8 cellular contexts compared by ENCODE assay signal in the genomic region with DNA sequence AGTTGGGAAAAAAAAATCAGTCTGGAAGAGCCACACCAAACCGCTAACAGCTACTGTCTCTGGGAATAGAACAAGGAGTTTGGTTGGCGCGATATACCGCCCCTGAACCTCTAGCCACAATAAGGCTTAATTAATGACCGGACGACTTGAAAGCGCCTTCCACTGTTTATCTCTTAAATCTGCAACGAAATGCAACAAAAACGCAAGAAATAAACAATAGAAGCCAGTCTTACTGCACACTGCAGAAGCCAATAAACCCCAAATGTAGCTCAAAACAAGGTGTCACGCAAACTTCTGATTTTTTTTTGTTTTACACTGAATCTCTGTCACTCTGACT. TPM values are rescaled to one million over a fixed set of nuclear protein-coding genes. Genes with fewer than 3 reads are reported as not detected.
DNase-seq lines count a peak whose midpoint lies in the region; ATAC-seq and TF ChIP-seq lines count a peak whose summit lies in the region.

No MANE protein-coding gene starts in this region.

- H3K9me3 Mint-ChIP-seq in CD4-positive, CD25-positive, alpha-beta regulatory T cell: peaks cover 0 to 4% (median 0%) of the 10 kb centered on the region in 7 donors
- H3K9me3 Mint-ChIP-seq in chondrocyte (ENCODE audit: low read depth): no peaks in the 10 kb centered on the region

- peak overlapping the region; percentile 66 for H3K56ac ChIP-seq in IMR-90 (ENCODE audit: extremely low read depth, insufficient read depth, low read length)

- peak overlapping the region; percentile 50 for H4K91ac ChIP-seq in IMR-90 (ENCODE audit: insufficient read depth, low read depth, low read length)

- H3K27me3 Mint-ChIP-seq in CD4-positive, CD25-positive, alpha-beta regulatory T cell: no peaks in the 10 kb centered on the region
- no peaks in the 10 kb centered on the region for H3K27me3 Mint-ChIP-seq in chondrocyte (ENCODE audit: low read depth)

- WGBS in IMR-90 (ENCODE audit: extremely low coverage in 2 of 2, insufficient read length in 1 of 2), 2 experiments: 0% methylated on average over 2 of the region's 10 CpGs; no CpG with 5 or more reads in 1 of the 2 experiments
- 29 to 33% methylated on average over 7 to 8 of the region's 10 CpGs for WGBS in mesodermal cell (ENCODE audit: insufficient coverage in 2 of 2), 2 experiments

- peaks cover 8% of the 10 kb centered on the region; the same call in 1 of the 2 replicates for H4K20me1 ChIP-seq in IMR-90 (ENCODE audit: insufficient read depth, low read length)

- DNase-seq in CD4-positive, CD25-positive, alpha-beta regulatory T cell: no peak
- DNase-seq in IMR-90 (no peak), chondrocyte (ENCODE audit: low spot score) (no peak)
- DNase-seq in stimulated activated naive CD4-positive, alpha-beta T cell (lab: John Stamatoyannopoulos, UW): no peak

- H3K18ac ChIP-seq in IMR-90 (ENCODE audit: low read depth, low read length): peak overlapping the region; percentile 5; the same call in 1 of the 2 replicates

- H2BK15ac ChIP-seq in IMR-90 (ENCODE audit: low read depth, low read length): no peak overlapping the region

- POLR2A ChIA-PET in IMR-90 (lab: Charles Lee; ENCODE audit: unreplicated experiment): interaction anchor here (0.6 to 3.2 kb wide), 18 partner anchors 11 to 1173 kb away, joined by 3 to 30 read pairs (median 4); a partner anchor contains a TSS

- no peaks in the 10 kb centered on the region for H3K27me3 ChIP-seq in CD4-positive, CD25-positive, alpha-beta regulatory T cell (ENCODE audit: control insufficient read depth, insufficient read depth, low read length)
- no peaks in the 10 kb centered on the region for H3K27me3 ChIP-seq in IMR-90 (ENCODE audit: control insufficient read depth, insufficient read depth, low read length)

- peak overlapping the region; percentile 65 for H3K4ac ChIP-seq in IMR-90 (ENCODE audit: low read depth, low read length)

- no peaks in the 10 kb centered on the region for H3K36me3 Mint-ChIP-seq in CD4-positive, CD25-positive, alpha-beta regulatory T cell
- H3K36me3 Mint-ChIP-seq in chondrocyte (ENCODE audit: low read depth): peaks cover 10% of the 10 kb centered on the region

- H2AK5ac ChIP-seq in IMR-90 (ENCODE audit: low read depth, low read length): peak overlapping the region; percentile 87; the same call in 1 of the 2 replicates

- H2BK5ac ChIP-seq in IMR-90 (ENCODE audit: low read depth, low read length, poor library complexity, severe bottlenecking): peak overlapping the region; percentile 99

- peak overlapping the region; percentile 58; the same call in 1 of the 2 replicates for H3K23ac ChIP-seq in IMR-90 (ENCODE audit: low read depth, low read length)

- peaks cover 2 to 4% of the 10 kb centered on the region in 2 experiments; a peak in 1 of 4 replicates for H3K79me1 ChIP-seq in IMR-90 (ENCODE audit: low read depth in 1 of 2, low read length in 2 of 2)

- peak overlapping the region; percentile 11 for H3K14ac ChIP-seq in IMR-90 (replicated peaks; ENCODE audit: low read depth, low read length)

- ATAC-seq in CD4-positive, CD25-positive, alpha-beta regulatory T cell (ENCODE audit: low read depth in 2 of 2): no peak
- ATAC-seq in IMR-90 (ENCODE audit: low read depth) (peak; percentile 34), HG03565 (IDR thresholded peaks at IDR 0.05; ENCODE audit: unreplicated experiment) (no peak), HG02642 (IDR thresholded peaks at IDR 0.05; ENCODE audit: poor library complexity, unreplicated experiment) (no peak), HG02759 (IDR thresholded peaks at IDR 0.05; ENCODE audit: unreplicated experiment) (no peak)

- no peak for TF ChIP-seq CTCF in IMR-90 (conservative IDR thresholded peaks at IDR 0.05; ENCODE audit: low read depth, low read length)
- TF ChIP-seq CTCF in chondrocyte (IDR thresholded peaks at IDR 0.05): peak; percentile 58

- peak overlapping the region; percentile 100 for H3K27ac Mint-ChIP-seq in CD4-positive, CD25-positive, alpha-beta regulatory T cell
- peak overlapping the region; percentile 99 for H3K27ac Mint-ChIP-seq in chondrocyte (ENCODE audit: unreplicated experiment)

- H2BK20ac ChIP-seq in IMR-90 (ENCODE audit: low read depth, low read length): 0 out of 2 replicates have a peak overlapping the region, but pooled peaks have one; percentile 8

- in situ Hi-C loops in IMR-90 (cut with MboI; ENCODE audit: low sequenced_read_pairs): no loop called here

- H3K4me1 Mint-ChIP-seq in CD4-positive, CD25-positive, alpha-beta regulatory T cell: peaks cover 21 to 56% (median 37%) of the 10 kb centered on the region in 4 donors
- H3K4me1 Mint-ChIP-seq in chondrocyte (ENCODE audit: low read depth): peaks cover 38% of the 10 kb centered on the region

- no peaks in the 10 kb centered on the region for H3K36me3 ChIP-seq in CD4-positive, CD25-positive, alpha-beta regulatory T cell (ENCODE audit: control insufficient read depth, insufficient read depth, low read length)
- no peaks in the 10 kb centered on the region for H3K36me3 ChIP-seq in IMR-90 (ENCODE audit: control insufficient read depth, insufficient read depth, low read length)
- peaks cover 21% of the 10 kb centered on the region for H3K36me3 ChIP-seq in mesodermal cell (ENCODE audit: control insufficient read depth, insufficient read depth, low read length)

- peak overlapping the region; percentile 1; the same call in 1 of the 2 replicates for H4K5ac ChIP-seq in IMR-90 (ENCODE audit: low read depth, low read length)

- peak overlapping the region; percentile 94 for H2AK9ac ChIP-seq in IMR-90 (replicated peaks; ENCODE audit: low read depth, low read length, poor library complexity)

- peak overlapping the region; percentile 37; the same call in 1 of the 2 replicates for H3K9ac ChIP-seq in IMR-90 (ENCODE audit: low read depth, low read length)

- no TSS peak for BruUV-seq in IMR-90 (replicated peaks; lab: Mats Ljungman, UMichigan)

- peak overlapping the region; percentile 92 to 97 (median 94) for H3K4me3 Mint-ChIP-seq in CD4-positive, CD25-positive, alpha-beta regulatory T cell
- H3K4me3 Mint-ChIP-seq in chondrocyte (ENCODE audit: unreplicated experiment): peak overlapping the region; percentile 67

- intact Hi-C loops in IMR-90 (cut with micrococcal nuclease): loop anchor here (2.0 kb wide), 1 partner anchor 20 kb away; no protein-coding TSS in a partner anchor

- TF ChIP-seq RAD21 in IMR-90 (IDR thresholded peaks at IDR 0.05; ENCODE audit: low read length): no peak

- peaks cover 3% of the 10 kb centered on the region; the same call in 1 of the 2 replicates for H3K9me1 ChIP-seq in IMR-90 (ENCODE audit: insufficient read depth, low read length)

- H2AFZ ChIP-seq in IMR-90 (replicated peaks; ENCODE audit: low read length, poor library complexity): peak overlapping the region; percentile 81

- CTCF ChIA-PET in IMR-90 (lab: Yijun Ruan, JAX): interaction anchor here (0.6 to 1.9 kb wide), 4 partner anchors 8 to 25 kb away, joined by 3 to 8 read pairs (median 4); a partner anchor contains a TSS

- peak overlapping the region in 1 of 2 experiments; percentile 75; a peak in 1 of 4 replicates for H4K8ac ChIP-seq in IMR-90 (ENCODE audit: low read depth in 2 of 2, low read length in 2 of 2)

- H3K4me2 ChIP-seq in IMR-90 (ENCODE audit: low read depth, low read length): peak overlapping the region; percentile 96

- peak overlapping the region; percentile 96 for H3K27ac ChIP-seq in CD4-positive, CD25-positive, alpha-beta regulatory T cell (ENCODE audit: insufficient read depth, low read length, poor library complexity, severe bottlenecking)
- H3K27ac ChIP-seq in IMR-90 (ENCODE audit: insufficient read depth, low read length) (peak overlapping the region; percentile 62), mesodermal cell (ENCODE audit: low read depth, low read length, severe bottlenecking) (peak overlapping the region; percentile 99)

- no peak for TF ChIP-seq POLR2A in IMR-90 (IDR thresholded peaks at IDR 0.05; ENCODE audit: low read depth, low read length)

- H3K9me3 ChIP-seq in CD4-positive, CD25-positive, alpha-beta regulatory T cell (ENCODE audit: control insufficient read depth in 2 of 2, low read length in 2 of 2): no peaks in the 10 kb centered on the region
- H3K9me3 ChIP-seq in IMR-90 (ENCODE audit: control insufficient read depth, insufficient read depth, low read length): no peaks in the 10 kb centered on the region
- no peaks in the 10 kb centered on the region for H3K9me3 ChIP-seq in mesodermal cell (ENCODE audit: control insufficient read depth, low read length)

- peak overlapping the region; percentile 92 for H3K4me3 ChIP-seq in CD4-positive, CD25-positive, alpha-beta regulatory T cell (ENCODE audit: low read depth, low read length)
- peak overlapping the region; percentile 42; the same call in 1 of the 2 replicates for H3K4me3 ChIP-seq in IMR-90 (ENCODE audit: insufficient read depth, low read depth, low read length)
- peak overlapping the region; percentile 12 for H3K4me3 ChIP-seq in mesodermal cell (ENCODE audit: extremely low read depth, insufficient read depth, low read length, poor library complexity, severe bottlenecking)

- dilution Hi-C loops in IMR-90 (cut with HindIII; ENCODE audit: low sequenced_read_pairs, unreplicated experiment): no loop called here

- peak overlapping the region; percentile 44; the same call in 1 of the 2 replicates for H2BK120ac ChIP-seq in IMR-90 (ENCODE audit: low read depth, low read length)

- H3K4me1 ChIP-seq in CD4-positive, CD25-positive, alpha-beta regulatory T cell (ENCODE audit: control insufficient read depth, insufficient read depth, low read length, poor library complexity, severe bottlenecking): peaks cover 20% of the 10 kb centered on the region
- peaks cover 7% of the 10 kb centered on the region for H3K4me1 ChIP-seq in IMR-90 (ENCODE audit: control insufficient read depth, insufficient read depth, low read length)
- H3K4me1 ChIP-seq in mesodermal cell (ENCODE audit: control insufficient read depth, insufficient read depth, low read length, poor library complexity, severe bottlenecking): peaks cover 4% of the 10 kb centered on the region

RNA-seq across cellular contexts. Expression of a gene that starts 10.9 kb away (rescaled TPM):
- total RNA-seq in CD4-positive, CD25-positive, alpha-beta regulatory T cell: 45.4 TPM
- under 1 TPM in 2 of 4 donors, not detected in 2; 0.31 to 0.87 TPM for polyA plus RNA-seq in CD4-positive, CD25-positive, alpha-beta regulatory T cell
- 0.56 and 0.90 TPM in 2 replicates for total RNA-seq in IMR-90 (2012; rRNA removed)
- 16.0 and 17.2 TPM in 2 replicates for polyA plus RNA-seq in IMR-90 (2012; rRNA removed)
- polyA plus RNA-seq in IMR-90 (2012; cell fraction: cytosol; rRNA removed): 10.6 and 11.1 TPM in 2 replicates
- 141 and 200 TPM in 2 replicates for polyA plus RNA-seq in IMR-90 (2012; cell fraction: nucleus; rRNA removed; ENCODE audit: low replicate concordance)
- total RNA-seq in chondrocyte: 43.4 to 46.5 TPM (median 44.1 TPM) in 3 replicates
- polyA plus RNA-seq in mesodermal cell (2013, experiment 1 of 2): 7.2 TPM
- polyA plus RNA-seq in mesodermal cell (2013, experiment 2 of 2): 5.3 TPM

RNA-seq across cellular contexts. Expression of a gene that starts 12.1 kb away (rescaled TPM):
- total RNA-seq in CD4-positive, CD25-positive, alpha-beta regulatory T cell: 3.6 TPM
- polyA plus RNA-seq in CD4-positive, CD25-positive, alpha-beta regulatory T cell: 1 to 10 TPM in 2 of 4 donors, under 1 TPM in 1, not detected in 1; 0.71 to 2.6 (median 2.1) TPM
- total RNA-seq in IMR-90 (2012; rRNA removed) (0.56 TPM in 1 of 2 replicates, not detected in the other), chondrocyte (not detected in 3 replicates)
- not detected in 2 replicates for polyA plus RNA-seq in IMR-90 (2012; rRNA removed)
- 0.08 and 0.25 TPM in 2 replicates for polyA plus RNA-seq in IMR-90 (2012; cell fraction: cytosol; rRNA removed)
- polyA plus RNA-seq in IMR-90 (2012; cell fraction: nucleus; rRNA removed; ENCODE audit: low replicate concordance): 0.34 TPM in 1 of 2 replicates, not detected in the other
- not detected for polyA plus RNA-seq in mesodermal cell (2013, experiment 1 of 2)
- polyA plus RNA-seq in mesodermal cell (2013, experiment 2 of 2): not detected

RNA-seq across cellular contexts. Expression of a gene that starts 19.0 kb away (rescaled TPM):
- 539 TPM for total RNA-seq in CD4-positive, CD25-positive, alpha-beta regulatory T cell
- polyA plus RNA-seq in CD4-positive, CD25-positive, alpha-beta regulatory T cell: 10 to 100 TPM; 28.2 to 48.9 (median 43.8) TPM
- total RNA-seq in IMR-90 (2012; rRNA removed) (15.3 and 15.8 TPM in 2 replicates), chondrocyte (24.2 to 30.0 TPM (median 29.0 TPM) in 3 replicates)
- polyA plus RNA-seq in IMR-90 (2012; rRNA removed): 51.6 and 52.5 TPM in 2 replicates
- polyA plus RNA-seq in IMR-90 (2012; cell fraction: cytosol; rRNA removed): 45.2 and 47.2 TPM in 2 replicates
- 238 and 324 TPM in 2 replicates for polyA plus RNA-seq in IMR-90 (2012; cell fraction: nucleus; rRNA removed; ENCODE audit: low replicate concordance)
- polyA plus RNA-seq in mesodermal cell (2013, experiment 1 of 2): 24.7 TPM
- polyA plus RNA-seq in mesodermal cell (2013, experiment 2 of 2): 19.3 TPM

RNA-seq across cellular contexts. Expression of a gene that starts 23.8 kb away (rescaled TPM):
- total RNA-seq in CD4-positive, CD25-positive, alpha-beta regulatory T cell: 0.94 TPM
- under 1 TPM in 2 of 4 donors, not detected in 2; 0.05 to 0.13 TPM for polyA plus RNA-seq in CD4-positive, CD25-positive, alpha-beta regulatory T cell
- total RNA-seq in IMR-90 (2012; rRNA removed) (under 0.01 TPM in 2 replicates), chondrocyte (1.3 to 2.0 TPM (median 1.3 TPM) in 3 replicates)
- polyA plus RNA-seq in IMR-90 (2012; rRNA removed): 0.56 and 0.66 TPM in 2 replicates
- 0.36 and 0.60 TPM in 2 replicates for polyA plus RNA-seq in IMR-90 (2012; cell fraction: cytosol; rRNA removed)
- polyA plus RNA-seq in IMR-90 (2012; cell fraction: nucleus; rRNA removed; ENCODE audit: low replicate concordance): 4.1 and 8.2 TPM in 2 replicates
- 2.7 TPM for polyA plus RNA-seq in mesodermal cell (2013, experiment 1 of 2)
- polyA plus RNA-seq in mesodermal cell (2013, experiment 2 of 2): 6.1 TPM

RNA-seq across cellular contexts. Expression of a gene that starts 31.3 kb away (rescaled TPM):
- 0.57 TPM for total RNA-seq in CD4-positive, CD25-positive, alpha-beta regulatory T cell
- polyA plus RNA-seq in CD4-positive, CD25-positive, alpha-beta regulatory T cell: under 1 TPM in 3 of 4 donors, not detected in 1; 0.20 to 0.88 (median 0.78) TPM
- not detected in 2 replicates for total RNA-seq in IMR-90 (2012; rRNA removed)
- polyA plus RNA-seq in IMR-90 (2012; rRNA removed): 0.07 and 0.16 TPM in 2 replicates
- 0.06 and 0.12 TPM in 2 replicates for polyA plus RNA-seq in IMR-90 (2012; cell fraction: cytosol; rRNA removed)
- 1.0 and 1.8 TPM in 2 replicates for polyA plus RNA-seq in IMR-90 (2012; cell fraction: nucleus; rRNA removed; ENCODE audit: low replicate concordance)
- 0.19 to 0.37 TPM (median 0.33 TPM) in 3 replicates for total RNA-seq in chondrocyte
- 0.26 TPM for polyA plus RNA-seq in mesodermal cell (2013, experiment 1 of 2)
- polyA plus RNA-seq in mesodermal cell (2013, experiment 2 of 2): 0.40 TPM

Comparison
In these comparisons a context has a peak if more than half of its experiments do, and no peak if none do; other contexts are left out.
1. H3K4me3 ChIP-seq: peak in every context shown above with its lines; median percentile 92 in CD4-positive, CD25-positive, alpha-beta regulatory T cell; 42 in IMR-90; 12 in mesodermal cell.
2. RNA of a gene that starts 10.9 kb away (total RNA-seq): 45.4 TPM in CD4-positive, CD25-positive, alpha-beta regulatory T cell (single experiment) and 43.4 to 46.5 TPM in chondrocyte; 0.56 to 0.90 TPM in IMR-90; every median in the first group is over 10 times any median in the second.
3. RNA of a gene that starts 19.0 kb away (total RNA-seq): 539 TPM in CD4-positive, CD25-positive, alpha-beta regulatory T cell (single experiment); 24.2 to 30.0 TPM in chondrocyte and 15.3 to 15.8 TPM in IMR-90; every median in the first group is over 10 times any median in the second.
4. Peak in every context shown above with its lines, with median percentiles within 50 percentile points of each other: H3K27ac ChIP-seq.